Comparison of ENCODE assay signal across 8 cellular contexts in genomic region chrX:51743179-51743957, GRCh38. TPM values are rescaled to one million over a fixed set of nuclear protein-coding genes. Genes with fewer than 3 reads are reported as not detected.
DNase-seq lines count a peak whose midpoint lies in the region; ATAC-seq and TF ChIP-seq lines count a peak whose summit lies in the region.

GSPT2 (plus strand) TSS chrX:51743442; CDS start chrX:51743627, 185 bp downstream.

- H3K4me3 Mint-ChIP-seq in CD8-positive, alpha-beta memory T cell: peak within 1 kb of the TSS; percentile 83 to 93 (median 86)

- TF ChIP-seq CTCF in SK-N-SH (IDR thresholded peaks at IDR 0.05): no peak

- peak within 1 kb of the TSS; percentile 16 for H3K27ac ChIP-seq in CD8-positive, alpha-beta memory T cell (ENCODE audit: low read depth, low read length)
- peak within 1 kb of the TSS; percentile 47 to 84; a peak in 3 of 4 replicates for H3K27ac ChIP-seq in SK-N-SH (ENCODE audit: low read depth in 2 of 2, low read length in 1 of 2)

- peak within 1 kb of the TSS; percentile 74 for H3K9ac ChIP-seq in SK-N-SH

- POLR2A ChIA-PET in CD8-positive, alpha-beta memory T cell (lab: Charles Lee): no interaction called here
- POLR2A ChIA-PET in SK-N-SH (lab: Yijun Ruan, JAX): no interaction called here

- H3K9me3 Mint-ChIP-seq in CD8-positive, alpha-beta memory T cell: peaks cover 5 to 36% (median 31%) of the 10 kb centered on the region in 5 donors

- H3K27ac Mint-ChIP-seq in CD8-positive, alpha-beta memory T cell: peak within 1 kb of the TSS; percentile 45 to 90 (median 75)

- CTCF ChIA-PET in CD8-positive, alpha-beta memory T cell (lab: Charles Lee): no interaction called here
- CTCF ChIA-PET in SK-N-SH (lab: Yijun Ruan, JAX): no interaction called here

- H3K4me1 ChIP-seq in CD8-positive, alpha-beta memory T cell (ENCODE audit: insufficient read depth, low read length): peaks cover 7% of the 10 kb centered on the region
- no peaks in the 10 kb centered on the region for H3K4me1 ChIP-seq in SK-N-SH (ENCODE audit: control insufficient read depth in 1 of 2, insufficient read depth in 2 of 2, low read depth in 1 of 2, low read length in 1 of 2)

- no peak for TF ChIP-seq RAD21 in SK-N-SH (IDR thresholded peaks at IDR 0.05; ENCODE audit: low read length)

- peaks cover 6% of the 10 kb centered on the region for H3K9me3 ChIP-seq in CD8-positive, alpha-beta memory T cell (ENCODE audit: low read length)
- no peaks in the 10 kb centered on the region for H3K9me3 ChIP-seq in SK-N-SH

- peak; percentile 96 for ATAC-seq in GM19452 (IDR thresholded peaks at IDR 0.05; ENCODE audit: unreplicated experiment)

- WGBS in SK-N-SH (ENCODE audit: low lambda C conversion rate): 19% methylated on average over 25 of the region's 63 CpGs

- DNase-seq in CD8-positive, alpha-beta memory T cell: peak; percentile 11 to 63 (median 43)
- peak; percentile 57 for DNase-seq in HK-2 (ENCODE audit: unreplicated experiment)
- DNase-seq in SK-N-SH: peak; percentile 74
- DNase-seq in amygdala (lab: John Stamatoyannopoulos, UW): peak in 54 of 56 donors; percentile 2 to 80 (median 37)
- peak; percentile 41 for DNase-seq in hepatic stellate cell (ENCODE audit: low spot score)
- DNase-seq in renal cortical epithelial cell (ENCODE audit: low read depth): peak; percentile 52
- no peak for DNase-seq in cerebellar nuclear complex (lab: John Stamatoyannopoulos, UW)

- no peaks in the 10 kb centered on the region for H3K36me3 ChIP-seq in CD8-positive, alpha-beta memory T cell (ENCODE audit: insufficient read depth, low read length)
- H3K36me3 ChIP-seq in SK-N-SH (replicated peaks in 1 of 2; ENCODE audit: control insufficient read depth in 1 of 2, insufficient read depth in 2 of 2, low read length in 1 of 2): peaks cover 0 to 9% of the 10 kb centered on the region in 2 experiments

- H3K4me2 ChIP-seq in SK-N-SH: peak within 1 kb of the TSS; percentile 72

- H3F3A ChIP-seq in SK-N-SH (replicated peaks; ENCODE audit: insufficient read depth): no peaks in the 10 kb centered on the region

- peaks cover 14 to 24% (median 15%) of the 10 kb centered on the region in 3 donors for H3K4me1 Mint-ChIP-seq in CD8-positive, alpha-beta memory T cell

- H4K20me1 ChIP-seq in SK-N-SH (ENCODE audit: insufficient read depth): no peaks in the 10 kb centered on the region; the same call in 1 of the 2 replicates

- no peaks in the 10 kb centered on the region for H3K27me3 ChIP-seq in CD8-positive, alpha-beta memory T cell (ENCODE audit: insufficient read depth, low read length, poor library complexity, severe bottlenecking)
- H3K27me3 ChIP-seq in SK-N-SH (ENCODE audit: insufficient read depth): no peaks in the 10 kb centered on the region; the same call in 1 of the 2 replicates

- TF ChIP-seq EP300 in SK-N-SH (IDR thresholded peaks at IDR 0.05; ENCODE audit: borderline replicate concordance in 1 of 2, low read depth in 1 of 2, low read length in 1 of 2): no peak

- peaks cover 3 to 8% of the 10 kb centered on the region in 2 donors for H3K27me3 Mint-ChIP-seq in CD8-positive, alpha-beta memory T cell

- H2AFZ ChIP-seq in SK-N-SH (ENCODE audit: low read depth): peak within 1 kb of the TSS; percentile 88

- peaks cover 8 to 24% (median 21%) of the 10 kb centered on the region in 3 donors for H3K36me3 Mint-ChIP-seq in CD8-positive, alpha-beta memory T cell

- H3K9me2 ChIP-seq in SK-N-SH: no peaks in the 10 kb centered on the region

- H3K4me3 ChIP-seq in CD8-positive, alpha-beta memory T cell (ENCODE audit: low read length): peak within 1 kb of the TSS; percentile 53
- H3K4me3 ChIP-seq in SK-N-SH (ENCODE audit: low read depth in 2 of 2, low read length in 1 of 2): peak within 1 kb of the TSS; percentile 69 to 71

- peaks cover 12% of the 10 kb centered on the region for H3K79me2 ChIP-seq in SK-N-SH (ENCODE audit: insufficient read depth)

TF ChIP-seq in SK-N-SH, 30 proteins besides CTCF, POLR2A, EP300 and RAD21:
- TF ChIP-seq PBX3 (IDR thresholded peaks at IDR 0.05) (no peak), ELF1 (IDR thresholded peaks at IDR 0.05) (peak; percentile 65), GABPA (IDR thresholded peaks at IDR 0.05; ENCODE audit: low read depth) (peak; percentile 70), USF2 (IDR thresholded peaks at IDR 0.05; ENCODE audit: borderline replicate concordance, low read depth, low read length) (no peak), GATA2 (CRISPR knock-in tag; IDR thresholded peaks at IDR 0.05) (no peak), CHD2 (IDR thresholded peaks at IDR 0.05; ENCODE audit: low read length, partially characterized antibody) (peak; percentile 24), POLR2AphosphoS5 (IDR thresholded peaks at IDR 0.05; ENCODE audit: low read depth, low read length) (peak; percentile 83), TAF1 (IDR thresholded peaks at IDR 0.05; ENCODE audit: borderline replicate concordance, low read depth, low read length) (0 out of 2 replicates have a peak, but pooled peaks have one; percentile 45), MAX (IDR thresholded peaks at IDR 0.05; ENCODE audit: low read depth) (no peak), NRF1 (IDR thresholded peaks at IDR 0.05; ENCODE audit: low read depth, low read length) (no peak), YY1 (IDR thresholded peaks at IDR 0.05; ENCODE audit: low read depth) (peak; percentile 77), EZH2phosphoT487 (IDR thresholded peaks at IDR 0.05; ENCODE audit: borderline replicate concordance, low read depth) (no peak)

RNA-seq across cellular contexts. Expression of gene GSPT2, which starts in this region (rescaled TPM):
- 10 to 100 TPM; 10.5 to 11.3 TPM for total RNA-seq in CD8-positive, alpha-beta memory T cell
- 5.9 TPM for polyA plus RNA-seq in CD8-positive, alpha-beta memory T cell
- polyA plus RNA-seq in SK-N-SH (2012; rRNA removed): 2.5 TPM in 2 replicates
- 3.5 and 4.2 TPM in 2 replicates for polyA plus RNA-seq in SK-N-SH (2012; cell fraction: cytosol; rRNA removed)
- polyA plus RNA-seq in SK-N-SH (2012; cell fraction: nucleus; rRNA removed): 2.0 and 2.3 TPM in 2 replicates
- 4.3 and 15.5 TPM in 2 replicates for total RNA-seq in renal cortical epithelial cell

Comparison
In these comparisons a context has a peak if more than half of its experiments do, and no peak if none do; other contexts are left out.
1. DNase-seq: peak in CD8-positive, alpha-beta memory T cell (5 of 5), HK-2 (single experiment), SK-N-SH (single experiment), amygdala (54 of 56), hepatic stellate cell (single experiment) and renal cortical epithelial cell (single experiment); none in cerebellar nuclear complex (0 of 2).